In the genomic region with DNA sequence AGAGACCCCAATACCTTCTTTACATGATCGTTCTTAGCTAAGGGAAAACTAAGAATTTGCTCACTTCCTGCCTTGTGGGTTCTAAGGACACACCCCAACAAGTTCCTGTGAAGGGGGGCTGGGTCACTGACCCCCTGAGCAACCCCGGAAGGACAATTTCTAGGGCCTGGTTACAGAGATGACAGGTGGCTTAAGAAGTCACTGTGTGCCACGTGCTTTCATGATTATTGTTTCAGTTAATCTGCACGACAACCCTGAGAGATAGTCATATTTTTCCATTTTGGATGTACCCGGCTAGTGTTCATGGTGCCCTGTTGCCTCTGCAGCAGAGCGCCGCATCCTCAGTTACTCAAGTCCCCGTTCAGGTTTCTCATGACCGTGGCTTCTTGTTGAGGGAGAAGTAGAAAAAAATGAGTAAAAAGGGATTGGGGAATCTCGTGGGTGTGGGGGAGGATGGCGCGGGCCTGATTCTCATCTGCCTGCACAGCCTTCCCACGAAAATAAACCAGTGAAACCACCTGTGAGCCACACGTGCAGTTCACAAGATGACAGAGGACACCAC, we compare ENCODE assay signal across 17 cellular contexts.
DNase-seq lines count a peak whose midpoint lies in the region; ATAC-seq and TF ChIP-seq lines count a peak whose summit lies in the region.
"Had no signal": no experiment of that assay in that cellular context is flagged by ENCODE, and none has a peak within 500 bp of the region (broad histone marks: within the 10 kb centered on the region; RNA-seq: fewer than 3 reads in every experiment).

No MANE protein-coding gene starts in this region.

- H3K4me3 ChIP-seq in right cardiac atrium (ENCODE audit: low read length) (no peak overlapping the region), fibroblast of lung (replicated peaks in 1 of 4; ENCODE audit: control extremely low read depth in 1 of 4, insufficient read depth in 1 of 4, low read depth in 3 of 4, low read length in 4 of 4) (no peak overlapping the region), upper lobe of right lung (no peak overlapping the region)

- peak in 1 of 3 donors; percentile 16 for DNase-seq in right cardiac atrium
- DNase-seq in cardiac septum (ENCODE audit: low spot score), result no peak
- DNase-seq in fibroblast of lung (ENCODE audit: low read depth in 2 of 2), result no peak
- DNase-seq in progenitor cell of endocrine pancreas (ENCODE audit: low spot score, unreplicated experiment), result no peak
- DNase-seq in upper lobe of right lung, result no peak
- DNase-seq in NCI-H1930 (lab: John Stamatoyannopoulos, UW), result no peak
- no peak for DNase-seq in RWPE1 (ENCODE audit: low spot score)
- no peak for DNase-seq in putamen (ENCODE audit: low spot score)
- DNase-seq: ACHN; activated B cell treated with CpG ODN at 0.5 μM for 24 hours; activated naive CD8-positive, alpha-beta T cell treated with anti-CD3 and anti-CD28 coated beads, Interleukin-2, amount 10 ng/mL, durations not matched to agents 7 days and 5 days; activated T-cell treated with anti-CD3 and anti-CD28 coated beads, Interleukin-2, amount 50 U/mL, for 72 hours; foreskin keratinocyte; NCI-H1694; NCI-H524; stimulated activated naive CD8-positive, alpha-beta T cell treated with anti-CD3 and anti-CD28 coated beads, Interleukin-15, Interleukin-2, amounts not matched to agents 100 U/mL and 50 U/mL, for 24 hours; T-helper 17 cell had no signal

- H3K4me1 Mint-ChIP-seq in progenitor cell of endocrine pancreas (ENCODE audit: low read depth), result peaks cover 1% of the 10 kb centered on the region
- H3K4me1 Mint-ChIP-seq: T-helper 17 cell had no signal

- ATAC-seq in right cardiac atrium (no peak), upper lobe of right lung (peak; percentile 20)
- ATAC-seq: activated T-cell treated with anti-CD3 and anti-CD28 coated beads, Interleukin-2, amount 50 U/mL, for 72 hours; foreskin keratinocyte; stimulated activated naive CD8-positive, alpha-beta T cell treated with anti-CD3 and anti-CD28 coated beads, Interleukin-15, Interleukin-2, amounts not matched to agents 100 U/mL and 50 U/mL, for 24 hours; T-helper 17 cell had no signal

- WGBS in right cardiac atrium, result 89% methylated on average over 14 of the region's 14 CpGs

- intact Hi-C loops in right cardiac atrium (cut with DNase I) (no loop called here), cardiac septum (cut with DNase I) (no loop called here), upper lobe of right lung (cut with DNase I) (no loop called here)

- no peaks in the 10 kb centered on the region for H3K9me3 Mint-ChIP-seq in progenitor cell of endocrine pancreas (ENCODE audit: low read depth)
- H3K9me3 Mint-ChIP-seq: activated B cell treated with CpG ODN at 0.5 μM for 24 hours; activated naive CD8-positive, alpha-beta T cell treated with anti-CD3 and anti-CD28 coated beads, Interleukin-2, amount 10 ng/mL, durations not matched to agents 7 days and 5 days; activated T-cell treated with anti-CD3 and anti-CD28 coated beads, Interleukin-2, amount 50 U/mL, for 72 hours had no signal

- H3K36me3 ChIP-seq in fibroblast of lung (ENCODE audit: control insufficient read depth, insufficient read depth, low read length), result no peaks in the 10 kb centered on the region
- H3K36me3 ChIP-seq in upper lobe of right lung, result no peaks in the 10 kb centered on the region

- H3K4me2 ChIP-seq in fibroblast of lung (ENCODE audit: extremely low read depth, insufficient read depth, low read length), result no peak overlapping the region

- H3K27me3 ChIP-seq in right cardiac atrium (ENCODE audit: control insufficient read depth, insufficient read depth) (no peaks in the 10 kb centered on the region), fibroblast of lung (ENCODE audit: control insufficient read depth, insufficient read depth, low read length) (no peaks in the 10 kb centered on the region), upper lobe of right lung (no peaks in the 10 kb centered on the region)
- H3K27me3 ChIP-seq: foreskin keratinocyte had no signal

- H2AFZ ChIP-seq in fibroblast of lung (ENCODE audit: low read length), result no peak overlapping the region

- POLR2A ChIA-PET in RWPE1 (lab: Yijun Ruan, JAX; ENCODE audit: low non-redundant PET), result no interaction called here

- H3K4me3 Mint-ChIP-seq in progenitor cell of endocrine pancreas (ENCODE audit: low read depth), result no peak overlapping the region
- H3K4me3 Mint-ChIP-seq: activated B cell treated with CpG ODN at 0.5 μM for 24 hours; activated naive CD8-positive, alpha-beta T cell treated with anti-CD3 and anti-CD28 coated beads, Interleukin-2, amount 10 ng/mL, durations not matched to agents 7 days and 5 days; activated T-cell treated with anti-CD3 and anti-CD28 coated beads, Interleukin-2, amount 50 U/mL, for 72 hours; T-helper 17 cell had no signal

- peaks cover 2% of the 10 kb centered on the region for H3K27me3 Mint-ChIP-seq in progenitor cell of endocrine pancreas
- H3K27me3 Mint-ChIP-seq: activated B cell treated with CpG ODN at 0.5 μM for 24 hours; activated naive CD8-positive, alpha-beta T cell treated with anti-CD3 and anti-CD28 coated beads, Interleukin-2, amount 10 ng/mL, durations not matched to agents 7 days and 5 days; T-helper 17 cell had no signal

- peak overlapping the region; percentile 80 for H3K27ac ChIP-seq in right cardiac atrium (ENCODE audit: low read length)
- peak overlapping the region; percentile 20 for H3K27ac ChIP-seq in fibroblast of lung (ENCODE audit: insufficient read depth, low read length)
- no peak overlapping the region for H3K27ac ChIP-seq in upper lobe of right lung
- H3K27ac ChIP-seq in RWPE1, result no peak overlapping the region
- H3K27ac ChIP-seq: foreskin keratinocyte had no signal

- H4K20me1 ChIP-seq in fibroblast of lung (ENCODE audit: control insufficient read depth, extremely low read depth, insufficient read depth, low read length), result no peaks in the 10 kb centered on the region

- H3K27ac Mint-ChIP-seq in progenitor cell of endocrine pancreas, result peak overlapping the region; percentile 50
- H3K27ac Mint-ChIP-seq: activated B cell treated with CpG ODN at 0.5 μM for 24 hours; activated naive CD8-positive, alpha-beta T cell treated with anti-CD3 and anti-CD28 coated beads, Interleukin-2, amount 10 ng/mL, durations not matched to agents 7 days and 5 days; activated T-cell treated with anti-CD3 and anti-CD28 coated beads, Interleukin-2, amount 50 U/mL, for 72 hours; T-helper 17 cell had no signal

- H3K4me1 ChIP-seq in right cardiac atrium (ENCODE audit: control insufficient read depth, insufficient read depth, low read length) (no peaks in the 10 kb centered on the region), fibroblast of lung (ENCODE audit: control insufficient read depth, extremely low read depth, insufficient read depth, low read length) (no peaks in the 10 kb centered on the region), upper lobe of right lung (no peaks in the 10 kb centered on the region)
- H3K4me1 ChIP-seq: foreskin keratinocyte had no signal

- no peaks in the 10 kb centered on the region for H3K79me2 ChIP-seq in fibroblast of lung (ENCODE audit: control insufficient read depth, insufficient read depth, low read length)

- no peak overlapping the region for H3K9ac ChIP-seq in fibroblast of lung (ENCODE audit: insufficient read depth, low read length)

- TF ChIP-seq CTCF in fibroblast of lung (conservative IDR thresholded peaks at IDR 0.05 in 1 of 2, IDR thresholded peaks at IDR 0.05 in 1 of 2; ENCODE audit: low read depth in 1 of 2, low read length in 2 of 2) (no peak), progenitor cell of endocrine pancreas (IDR thresholded peaks at IDR 0.05; ENCODE audit: unreplicated experiment) (no peak), upper lobe of right lung (IDR thresholded peaks at IDR 0.05) (no peak), RWPE1 (conservative IDR thresholded peaks at IDR 0.05; ENCODE audit: low read depth) (no peak)

- CTCF ChIA-PET in RWPE1 (lab: Yijun Ruan, JAX), result no interaction called here

- no peaks in the 10 kb centered on the region for H3K9me3 ChIP-seq in right cardiac atrium (ENCODE audit: control insufficient read depth, low read length)
- no peaks in the 10 kb centered on the region for H3K9me3 ChIP-seq in fibroblast of lung (ENCODE audit: control insufficient read depth, insufficient read depth, low read depth, low read length)
- no peaks in the 10 kb centered on the region for H3K9me3 ChIP-seq in upper lobe of right lung

- no peaks in the 10 kb centered on the region for H3K36me3 Mint-ChIP-seq in progenitor cell of endocrine pancreas (ENCODE audit: insufficient read depth)
- H3K36me3 Mint-ChIP-seq: activated naive CD8-positive, alpha-beta T cell treated with anti-CD3 and anti-CD28 coated beads, Interleukin-2, amount 10 ng/mL, durations not matched to agents 7 days and 5 days had no signal

Comparison
In these comparisons a context has a peak if more than half of its experiments do, and no peak if none do; other contexts are left out.
1. H3K27ac ChIP-seq: peak in right cardiac atrium (single experiment) and fibroblast of lung (single experiment); none in upper lobe of right lung (single experiment) and RWPE1 (single experiment).